Comparison of ENCODE assay signal across 22 cellular contexts in genomic region chr1:84644472-84644871, GRCh38.
"Had no signal": no experiment of that assay in that cellular context is flagged by ENCODE, and none has a peak within 500 bp of the region (broad histone marks: within the 10 kb centered on the region; RNA-seq: fewer than 3 reads in every experiment).

No MANE protein-coding gene starts in this region.

- H3K36me3 ChIP-seq: upper lobe of left lung had no signal

- H3K9me3 ChIP-seq: esophagus squamous epithelium, gastroesophageal sphincter, spleen, upper lobe of left lung had no signal

- H3K27ac ChIP-seq: esophagus squamous epithelium, gastroesophageal sphincter, spleen, upper lobe of left lung had no signal

- H3K4me1 ChIP-seq: esophagus squamous epithelium, gastroesophageal sphincter, spleen, upper lobe of left lung had no signal

- DNase-seq: activated B cell treated with CpG ODN at 0.5 μM for 24 hours; activated CD4-positive, alpha-beta memory T cell treated with anti-CD3 and anti-CD28 coated beads for 36 hours; activated CD4-positive, alpha-beta T cell treated with anti-CD3 and anti-CD28 coated beads for 36 hours; activated effector memory CD4-positive, alpha-beta T cell treated with anti-CD3 and anti-CD28 coated beads, Interleukin-2, amount 50 U/mL, for 16 hours; activated naive CD4-positive, alpha-beta T cell treated with anti-CD3 and anti-CD28 coated beads, Interleukin-2, amount 10 ng/mL, durations not matched to agents 7 days and 5 days; activated T-cell treated with anti-CD3 and anti-CD28 coated beads, Interleukin-2, amount 50 U/mL, for 72 hours; central memory CD4-positive, alpha-beta T cell; dorsolateral prefrontal cortex; effector memory CD8-positive, alpha-beta T cell; esophagus squamous epithelium; head of caudate nucleus; hypothalamus; left ventricle myocardium superior; mammary epithelial cell; naive thymus-derived CD8-positive, alpha-beta T cell; retina; spleen; stimulated activated CD4-positive, alpha-beta T cell treated with anti-CD3 and anti-CD28 coated beads, Interleukin-4, amount 100 ng/mL, for 4 hours; stimulated activated naive CD8-positive, alpha-beta T cell treated with anti-CD3 and anti-CD28 coated beads, Interleukin-15, Interleukin-2, amounts not matched to agents 100 U/mL and 50 U/mL, for 24 hours; T1000; upper lobe of left lung had no signal

- ATAC-seq: activated CD4-positive, alpha-beta T cell treated with anti-CD3 and anti-CD28 coated beads for 36 hours; activated T-cell treated with anti-CD3 and anti-CD28 coated beads, Interleukin-2, amount 50 U/mL, for 72 hours; effector memory CD8-positive, alpha-beta T cell; gastroesophageal sphincter; left ventricle myocardium superior; naive thymus-derived CD8-positive, alpha-beta T cell; stimulated activated naive CD8-positive, alpha-beta T cell treated with anti-CD3 and anti-CD28 coated beads, Interleukin-15, Interleukin-2, amounts not matched to agents 100 U/mL and 50 U/mL, for 24 hours had no signal

- H3K27me3 ChIP-seq: dorsolateral prefrontal cortex, esophagus squamous epithelium, gastroesophageal sphincter, spleen, upper lobe of left lung had no signal

- H3K4me3 ChIP-seq: dorsolateral prefrontal cortex, esophagus squamous epithelium, gastroesophageal sphincter, spleen, upper lobe of left lung had no signal
